Comparison of ENCODE assay signal across 8 cellular contexts in the genomic region with DNA sequence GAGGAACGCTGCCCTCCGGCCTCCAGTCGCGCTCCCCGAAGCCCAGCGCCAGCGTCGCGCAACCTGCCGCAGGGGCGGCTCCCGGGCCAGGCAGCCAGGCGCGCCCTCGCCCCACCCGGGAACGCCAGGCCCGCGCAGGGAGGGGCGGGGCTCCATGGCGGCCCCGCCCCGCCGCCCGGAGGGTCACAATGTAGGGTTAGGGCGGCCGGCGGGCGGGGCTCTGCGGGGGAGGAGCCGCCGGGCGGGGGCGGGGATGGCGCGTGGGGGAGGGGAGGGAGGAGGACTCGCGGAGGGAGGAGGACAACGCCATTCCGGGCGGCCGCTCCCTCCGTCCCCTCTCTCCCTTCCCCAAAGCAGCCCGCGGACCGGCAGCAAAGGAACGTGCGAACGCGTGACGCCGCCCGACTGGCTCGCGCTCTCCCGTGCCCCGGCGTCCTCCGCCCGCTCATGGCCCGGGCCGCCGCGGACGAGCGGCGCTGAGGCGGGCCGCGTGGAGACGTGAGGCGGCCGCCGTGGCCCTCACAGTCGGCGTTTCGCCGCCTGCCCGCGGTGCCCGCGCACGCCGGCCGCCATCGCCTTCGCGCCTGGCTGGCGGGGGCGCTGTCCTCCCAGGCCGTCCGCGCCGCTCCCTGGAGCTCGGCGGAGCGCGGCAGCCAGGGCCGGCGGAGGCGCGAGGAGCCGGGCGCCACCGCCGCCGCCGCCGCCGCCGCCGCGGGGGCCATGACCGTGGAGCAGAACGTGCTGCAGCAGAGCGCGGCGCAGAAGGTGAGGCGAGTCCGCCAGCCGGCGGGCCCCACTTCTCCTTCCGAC. TPM values are rescaled to one million over a fixed set of nuclear protein-coding genes. Genes with fewer than 3 reads are reported as not detected.
DNase-seq lines count a peak whose midpoint lies in the region; ATAC-seq and TF ChIP-seq lines count a peak whose summit lies in the region.

A gene with protein sequence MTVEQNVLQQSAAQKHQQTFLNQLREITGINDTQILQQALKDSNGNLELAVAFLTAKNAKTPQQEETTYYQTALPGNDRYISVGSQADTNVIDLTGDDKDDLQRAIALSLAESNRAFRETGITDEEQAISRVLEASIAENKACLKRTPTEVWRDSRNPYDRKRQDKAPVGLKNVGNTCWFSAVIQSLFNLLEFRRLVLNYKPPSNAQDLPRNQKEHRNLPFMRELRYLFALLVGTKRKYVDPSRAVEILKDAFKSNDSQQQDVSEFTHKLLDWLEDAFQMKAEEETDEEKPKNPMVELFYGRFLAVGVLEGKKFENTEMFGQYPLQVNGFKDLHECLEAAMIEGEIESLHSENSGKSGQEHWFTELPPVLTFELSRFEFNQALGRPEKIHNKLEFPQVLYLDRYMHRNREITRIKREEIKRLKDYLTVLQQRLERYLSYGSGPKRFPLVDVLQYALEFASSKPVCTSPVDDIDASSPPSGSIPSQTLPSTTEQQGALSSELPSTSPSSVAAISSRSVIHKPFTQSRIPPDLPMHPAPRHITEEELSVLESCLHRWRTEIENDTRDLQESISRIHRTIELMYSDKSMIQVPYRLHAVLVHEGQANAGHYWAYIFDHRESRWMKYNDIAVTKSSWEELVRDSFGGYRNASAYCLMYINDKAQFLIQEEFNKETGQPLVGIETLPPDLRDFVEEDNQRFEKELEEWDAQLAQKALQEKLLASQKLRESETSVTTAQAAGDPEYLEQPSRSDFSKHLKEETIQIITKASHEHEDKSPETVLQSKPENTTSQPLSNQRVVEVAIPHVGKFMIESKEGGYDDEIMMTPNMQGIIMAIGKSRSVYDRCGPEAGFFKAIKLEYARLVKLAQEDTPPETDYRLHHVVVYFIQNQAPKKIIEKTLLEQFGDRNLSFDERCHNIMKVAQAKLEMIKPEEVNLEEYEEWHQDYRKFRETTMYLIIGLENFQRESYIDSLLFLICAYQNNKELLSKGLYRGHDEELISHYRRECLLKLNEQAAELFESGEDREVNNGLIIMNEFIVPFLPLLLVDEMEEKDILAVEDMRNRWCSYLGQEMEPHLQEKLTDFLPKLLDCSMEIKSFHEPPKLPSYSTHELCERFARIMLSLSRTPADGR (plus strand): TSS at position 309 of the 810 bp plus-strand sequence. CDS start 412 bp downstream, at position 721.

- in situ Hi-C loops in KBM-7 (cut with MboI; ENCODE audit: low pct_unique_long_range_greater_than_20kb, low sequenced_read_pairs), result no loop called here

- H3K9me3 Mint-ChIP-seq in activated T-helper 1 cell treated with anti-CD3 and anti-CD28 coated beads, Interleukin-12 subunit alpha, Interleukin-12 subunit beta, Interleukin-2, Interleukin-4 antibody, amounts not matched to agents 30 ng/mL and 10 ng/mL and 1 ng/mL, durations not matched to agents 14 hours and 24 hours and 36 hours, result no peaks in the 10 kb centered on the region
- H3K9me3 Mint-ChIP-seq in naive thymus-derived CD8-positive, alpha-beta T cell, result no peaks in the 10 kb centered on the region

- H3K4me3 Mint-ChIP-seq in activated T-helper 1 cell treated with anti-CD3 and anti-CD28 coated beads, Interleukin-12 subunit alpha, Interleukin-12 subunit beta, Interleukin-2, Interleukin-4 antibody, amounts not matched to agents 30 ng/mL and 10 ng/mL and 1 ng/mL, durations not matched to agents 14 hours and 24 hours and 36 hours, result peak within 1 kb of the TSS; percentile 93
- peak within 1 kb of the TSS; percentile 90 to 98 (median 94) for H3K4me3 Mint-ChIP-seq in naive thymus-derived CD8-positive, alpha-beta T cell

- no peaks in the 10 kb centered on the region for H3K4me1 ChIP-seq in fibroblast of lung (ENCODE audit: control insufficient read depth, extremely low read depth, insufficient read depth, low read length)

- H3K27ac ChIP-seq in fibroblast of lung (ENCODE audit: insufficient read depth, low read length), result peak within 1 kb of the TSS; percentile 75

- POLR2A ChIA-PET in naive thymus-derived CD8-positive, alpha-beta T cell (lab: Charles Lee), result interaction anchor here (0.7 to 1.6 kb wide), 8 partner anchors 19 to 665 kb away, joined by 3 to 6 read pairs (median 4); a partner anchor contains a TSS

- H3K9me3 ChIP-seq in fibroblast of lung (ENCODE audit: control insufficient read depth, insufficient read depth, low read depth, low read length), result no peaks in the 10 kb centered on the region

- peak within 1 kb of the TSS; percentile 81 for H3K9ac ChIP-seq in fibroblast of lung (ENCODE audit: insufficient read depth, low read length)

- no peaks in the 10 kb centered on the region for H3K36me3 Mint-ChIP-seq in activated T-helper 1 cell treated with anti-CD3 and anti-CD28 coated beads, Interleukin-12 subunit alpha, Interleukin-12 subunit beta, Interleukin-2, Interleukin-4 antibody, amounts not matched to agents 30 ng/mL and 10 ng/mL and 1 ng/mL, durations not matched to agents 14 hours and 24 hours and 36 hours (ENCODE audit: low read depth)
- H3K36me3 Mint-ChIP-seq in naive thymus-derived CD8-positive, alpha-beta T cell, result no peaks in the 10 kb centered on the region

- H3K79me2 ChIP-seq in fibroblast of lung (ENCODE audit: control insufficient read depth, insufficient read depth, low read length), result peaks cover 44% of the 10 kb centered on the region

- peak within 1 kb of the TSS; percentile 91 for H3K27ac Mint-ChIP-seq in activated T-helper 1 cell treated with anti-CD3 and anti-CD28 coated beads, Interleukin-12 subunit alpha, Interleukin-12 subunit beta, Interleukin-2, Interleukin-4 antibody, amounts not matched to agents 30 ng/mL and 10 ng/mL and 1 ng/mL, durations not matched to agents 14 hours and 24 hours and 36 hours
- peak within 1 kb of the TSS; percentile 84 to 97 (median 95) for H3K27ac Mint-ChIP-seq in naive thymus-derived CD8-positive, alpha-beta T cell

- intact Hi-C loops in activated T-helper 1 cell treated with anti-CD3 and anti-CD28 coated beads, Interleukin-12 subunit alpha, Interleukin-12 subunit beta, Interleukin-2, Interleukin-4 antibody, amounts not matched to agents 30 ng/mL and 10 ng/mL and 1 ng/mL, durations not matched to agents 14 hours and 24 hours and 36 hours (cut with micrococcal nuclease), result loop anchor here (1.0 to 10.0 kb wide), 8 partner anchors 47 to 1882 kb away; a partner anchor contains a TSS

- no peaks in the 10 kb centered on the region for H3K36me3 ChIP-seq in fibroblast of lung (ENCODE audit: control insufficient read depth, insufficient read depth, low read length)

- peaks cover 31% of the 10 kb centered on the region for H3K27me3 Mint-ChIP-seq in activated T-helper 1 cell treated with anti-CD3 and anti-CD28 coated beads, Interleukin-12 subunit alpha, Interleukin-12 subunit beta, Interleukin-2, Interleukin-4 antibody, amounts not matched to agents 30 ng/mL and 10 ng/mL and 1 ng/mL, durations not matched to agents 14 hours and 24 hours and 36 hours (ENCODE audit: insufficient read depth)
- no peaks in the 10 kb centered on the region for H3K27me3 Mint-ChIP-seq in naive thymus-derived CD8-positive, alpha-beta T cell

- peak; percentile 64 for ATAC-seq in GM21619 (IDR thresholded peaks at IDR 0.05; ENCODE audit: unreplicated experiment)
- peak; percentile 75 for ATAC-seq in naive thymus-derived CD8-positive, alpha-beta T cell

- no peak for TF ChIP-seq CTCF in fibroblast of lung (conservative IDR thresholded peaks at IDR 0.05 in 1 of 2, IDR thresholded peaks at IDR 0.05 in 1 of 2; ENCODE audit: low read depth in 1 of 2, low read length in 2 of 2)

- DNase-seq in DMS53 treated with DMSO at 0.1 percent for 48 hours (lab: John Stamatoyannopoulos, UW; ENCODE audit: unreplicated experiment) (peak; percentile 55), KBM-7 (peak; percentile 88), RKO (ENCODE audit: low spot score) (peak; percentile 75), fibroblast of lung (ENCODE audit: low read depth in 2 of 2) (peak; percentile 67 to 77)
- peak; percentile 80 for DNase-seq in activated T-helper 1 cell treated with anti-CD3 and anti-CD28 coated beads, Interleukin-12 subunit alpha, Interleukin-12 subunit beta, Interleukin-2, Interleukin-4 antibody, amounts not matched to agents 30 ng/mL and 10 ng/mL and 1 ng/mL, durations not matched to agents 14 hours and 24 hours and 36 hours (ENCODE audit: low spot score)
- peak; percentile 61 to 95 (median 82) for DNase-seq in naive thymus-derived CD8-positive, alpha-beta T cell
- DNase-seq in stimulated activated naive CD4-positive, alpha-beta T cell (lab: John Stamatoyannopoulos, UW), result peak; percentile 76 to 88 (median 86)

- peaks cover 40% of the 10 kb centered on the region for H3K4me1 Mint-ChIP-seq in activated T-helper 1 cell treated with anti-CD3 and anti-CD28 coated beads, Interleukin-12 subunit alpha, Interleukin-12 subunit beta, Interleukin-2, Interleukin-4 antibody, amounts not matched to agents 30 ng/mL and 10 ng/mL and 1 ng/mL, durations not matched to agents 14 hours and 24 hours and 36 hours (ENCODE audit: low read depth)
- H3K4me1 Mint-ChIP-seq in naive thymus-derived CD8-positive, alpha-beta T cell, result peaks cover 10 to 41% (median 25%) of the 10 kb centered on the region in 4 donors

- peaks cover 2% of the 10 kb centered on the region for H3K27me3 ChIP-seq in fibroblast of lung (ENCODE audit: control insufficient read depth, insufficient read depth, low read length)

- peak within 1 kb of the TSS; percentile 63 for H2AFZ ChIP-seq in fibroblast of lung (ENCODE audit: low read length)

- H4K20me1 ChIP-seq in fibroblast of lung (ENCODE audit: control insufficient read depth, extremely low read depth, insufficient read depth, low read length), result no peaks in the 10 kb centered on the region

- peak within 1 kb of the TSS; percentile 79 for H3K4me2 ChIP-seq in fibroblast of lung (ENCODE audit: extremely low read depth, insufficient read depth, low read length)

- H3K4me3 ChIP-seq in fibroblast of lung (replicated peaks in 1 of 4; ENCODE audit: control extremely low read depth in 1 of 4, insufficient read depth in 1 of 4, low read depth in 3 of 4, low read length in 4 of 4), result peak within 1 kb of the TSS; percentile 79 to 92 (median 90)

RNA-seq across cellular contexts. Expression of the gene that starts here (rescaled TPM):
- total RNA-seq in activated T-helper 1 cell treated with anti-CD3 and anti-CD28 coated beads, Interleukin-12 subunit alpha, Interleukin-12 subunit beta, Interleukin-2, Interleukin-4 antibody, amounts not matched to agents 30 ng/mL and 10 ng/mL and 1 ng/mL, durations not matched to agents 14 hours and 24 hours and 36 hours, result 25.6 and 26.8 TPM in 2 replicates
- 47.5 and 65.7 TPM in 2 replicates for total RNA-seq in fibroblast of lung
- polyA plus RNA-seq in fibroblast of lung, result 31.3 and 40.6 TPM in 2 replicates
- polyA plus RNA-seq in fibroblast of lung (2012), result 21.7 and 25.8 TPM in 2 replicates
- 5.2 and 20.1 TPM in 2 replicates for polyA minus RNA-seq in fibroblast of lung (ENCODE audit: low replicate concordance)
- 10 to 100 TPM; 73.6 to 83.2 TPM for total RNA-seq in naive thymus-derived CD8-positive, alpha-beta T cell
- 10 to 100 TPM in 2 of 3 donors, 1 to 10 TPM in 1; 8.9 to 32.8 (median 19.4) TPM for polyA plus RNA-seq in naive thymus-derived CD8-positive, alpha-beta T cell

Comparison
In these comparisons a context has a peak if more than half of its experiments do, and no peak if none do; other contexts are left out.
1. Peak in every context shown above with its lines: DNase-seq, ATAC-seq, H3K4me3 ChIP-seq and H3K27ac ChIP-seq.